In genomic region chr2:80288576-80288975, GRCh38 we compare ENCODE assay signal across 16 cellular contexts. TPM values are rescaled to one million over a fixed set of nuclear protein-coding genes. Genes with fewer than 3 reads are reported as not detected.
DNase-seq lines count a peak whose midpoint lies in the region; FAIRE-seq and TF ChIP-seq lines count a peak whose summit lies in the region.
"Had no signal": no experiment of that assay in that cellular context is flagged by ENCODE, and none has a peak within 500 bp of the region (broad histone marks: within the 10 kb centered on the region; RNA-seq: fewer than 3 reads in every experiment).

No MANE protein-coding gene starts in this region.

- peak; percentile 39 for TF ChIP-seq CTCF in kidney (IDR thresholded peaks at IDR 0.05; ENCODE audit: borderline replicate concordance, extremely low read depth, insufficient read depth)

- H3K27ac ChIP-seq in kidney (ENCODE audit: low read depth in 2 of 2, low read length in 2 of 2) (no peak overlapping the region), substantia nigra (ENCODE audit: low read depth, low read length, poor library complexity, severe bottlenecking) (no peak overlapping the region)
- H3K27ac ChIP-seq: Peyer's patch had no signal

- intact Hi-C loops in kidney (cut with DNase I): no loop called here

- H3K4me1 ChIP-seq in kidney (ENCODE audit: control insufficient read depth in 1 of 2, insufficient read depth in 1 of 2, low read depth in 1 of 2, low read length in 2 of 2): no peaks in the 10 kb centered on the region
- H3K4me1 ChIP-seq: Peyer's patch had no signal

- H3K36me3 ChIP-seq in kidney (ENCODE audit: control insufficient read depth in 1 of 2, insufficient read depth in 2 of 2, low read length in 2 of 2): no peaks in the 10 kb centered on the region
- H3K36me3 ChIP-seq: Peyer's patch had no signal

- no peak overlapping the region for H3K4me3 ChIP-seq in kidney (ENCODE audit: low read length in 2 of 2)
- H3K4me3 ChIP-seq: Peyer's patch had no signal

- no peak overlapping the region for H3K9ac ChIP-seq in kidney (ENCODE audit: low read length in 2 of 2)

- peak; percentile 30 for DNase-seq in DMS 273 (lab: John Stamatoyannopoulos, UW; ENCODE audit: unreplicated experiment)
- DNase-seq in DMS 273 treated with DMSO at 0.1 percent for 48 hours (lab: John Stamatoyannopoulos, UW): no peak
- peak in 55 of 58 donors; percentile 2 to 89 (median 66) for DNase-seq in anterior cingulate cortex (lab: John Stamatoyannopoulos, UW)
- DNase-seq in kidney: no peak
- DNase-seq in substantia nigra (lab: John Stamatoyannopoulos, UW): peak in 44 of 49 donors; percentile 1 to 81 (median 55)
- no peak for DNase-seq in NK-92 treated with Interleukin-12 subunit alpha and Interleukin-12 subunit beta, amount 100 ng/mL, for 24 hours (lab: John Stamatoyannopoulos, UW)
- DNase-seq in NCI-H187 treated with DMSO at 0.1 percent for 48 hours (lab: John Stamatoyannopoulos, UW): no peak
- no peak for DNase-seq in HTR-8/SVneo (ENCODE audit: insufficient read length, low spot score)
- DNase-seq: activated CD4-positive, alpha-beta T cell treated with anti-CD3 and anti-CD28 coated beads for 36 hours; activated naive CD4-positive, alpha-beta T cell treated with Interleukin-2 at 50 U/mL for 16 hours; GDM1; NCI-H1105; Peyer's patch had no signal

- FAIRE-seq in kidney (lab: Jason Lieb, UNC) (no peak), HTR-8/SVneo (lab: Jason Lieb, UNC) (no peak)

- no peaks in the 10 kb centered on the region for H3K9me3 ChIP-seq in kidney (ENCODE audit: control insufficient read depth in 1 of 2, low read length in 2 of 2)
- H3K9me3 ChIP-seq: Peyer's patch had no signal

RNA-seq across cellular contexts. Expression of gene LRRTM1, which starts 16.0 kb away (rescaled TPM):
- 0.09 TPM for total RNA-seq in kidney
- polyA plus RNA-seq in kidney (ENCODE audit: insufficient read depth, low read depth, low replicate concordance): 1.1 TPM
- total RNA-seq: A172; activated CD4-positive, alpha-beta T cell treated with anti-CD3 and anti-CD28 coated beads for 36 hours; dermis microvascular lymphatic vessel endothelial cell; Peyer's patch; pulmonary artery endothelial cell had no signal

Comparison
In these comparisons a context has a peak if more than half of its experiments do, and no peak if none do; other contexts are left out.
1. DNase-seq: peak in DMS 273 (single experiment), anterior cingulate cortex (55 of 58) and substantia nigra (44 of 49); none in DMS 273 treated with DMSO at 0.1 percent for 48 hours (single experiment), kidney (single experiment), NK-92 treated with Interleukin-12 subunit alpha and Interleukin-12 subunit beta, amount 100 ng/mL, for 24 hours (single experiment), NCI-H187 treated with DMSO at 0.1 percent for 48 hours (single experiment) and HTR-8/SVneo (single experiment).